ENCODE assay signal across 29 cellular contexts in the genomic region with DNA sequence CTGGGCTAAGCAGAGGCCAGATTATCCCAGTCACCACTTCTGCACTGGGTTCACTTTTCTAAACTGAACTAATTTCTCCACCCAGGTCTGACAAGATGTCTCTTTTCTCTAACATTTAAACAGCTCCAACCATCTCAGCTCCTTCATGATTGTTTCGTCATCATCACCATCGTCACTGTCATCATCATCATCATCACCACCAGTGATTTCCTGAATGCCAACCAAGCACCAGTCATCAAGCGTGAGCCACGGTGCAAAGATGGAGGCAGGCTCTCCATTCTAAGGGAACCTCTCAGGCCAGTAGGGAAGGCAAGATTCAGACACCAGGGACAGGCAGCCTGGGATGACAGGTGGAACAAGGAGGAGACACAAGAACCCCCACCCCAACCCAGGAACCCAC. TPM values are rescaled to one million over a fixed set of nuclear protein-coding genes. Genes with fewer than 3 reads are reported as not detected.
A peak's percentile ranks its signal among the peaks of the same experiment; 100 is the strongest.
DNase-seq lines count a peak whose midpoint lies in the region; ATAC-seq and TF ChIP-seq lines count a peak whose summit lies in the region.
"Had no signal": no experiment of that assay in that cellular context is flagged by ENCODE, and none has a peak within 500 bp of the region (broad histone marks: within the 10 kb centered on the region; RNA-seq: fewer than 3 reads in every experiment).

No MANE protein-coding gene starts in this region.

- H3K36me3 Mint-ChIP-seq in CD4-positive, alpha-beta memory T cell: peaks cover 0 to 3% of the 10 kb centered on the region in 2 donors
- H3K36me3 Mint-ChIP-seq in activated T-helper 1 cell treated with anti-CD3 and anti-CD28 coated beads, Interleukin-12 subunit alpha, Interleukin-12 subunit beta, Interleukin-2, Interleukin-4 antibody, amounts not matched to agents 30 ng/mL and 10 ng/mL and 1 ng/mL, durations not matched to agents 14 hours and 24 hours and 36 hours (ENCODE audit: low read depth): peaks cover 9% of the 10 kb centered on the region
- H3K36me3 Mint-ChIP-seq in mesothelial cell of epicardium: no peaks in the 10 kb centered on the region

- H3K36me3 ChIP-seq in CD4-positive, alpha-beta memory T cell (ENCODE audit: insufficient read depth, low read length): no peaks in the 10 kb centered on the region
- H3K36me3 ChIP-seq: BLaER1, cardiac muscle cell, colonic mucosa, ovary, upper lobe of right lung had no signal

- H3K27ac Mint-ChIP-seq in CD4-positive, alpha-beta memory T cell: peak overlapping the region; percentile 36 to 98 (median 95)
- peak overlapping the region; percentile 35 for H3K27ac Mint-ChIP-seq in activated T-helper 1 cell treated with anti-CD3 and anti-CD28 coated beads, Interleukin-12 subunit alpha, Interleukin-12 subunit beta, Interleukin-2, Interleukin-4 antibody, amounts not matched to agents 30 ng/mL and 10 ng/mL and 1 ng/mL, durations not matched to agents 14 hours and 24 hours and 36 hours
- no peak overlapping the region for H3K27ac Mint-ChIP-seq in mesothelial cell of epicardium
- H3K27ac Mint-ChIP-seq: H9 had no signal

- H3K27ac ChIP-seq in C4-2B: 0 out of 2 replicates have a peak overlapping the region, but pooled peaks have one; percentile 3
- no peak overlapping the region for H3K27ac ChIP-seq in CD4-positive, alpha-beta memory T cell (ENCODE audit: low read depth, low read length)
- H3K27ac ChIP-seq: BLaER1, colonic mucosa, ovary, skin epidermis had no signal

- no peaks in the 10 kb centered on the region for H3K9me3 ChIP-seq in CD4-positive, alpha-beta memory T cell (ENCODE audit: control insufficient read depth in 1 of 2, low read length in 2 of 2)
- H3K9me3 ChIP-seq: BLaER1, colonic mucosa, ovary, upper lobe of right lung had no signal

- no peak for DNase-seq in CD4-positive, alpha-beta memory T cell
- no peak for DNase-seq in activated T-helper 1 cell treated with anti-CD3 and anti-CD28 coated beads, Interleukin-12 subunit alpha, Interleukin-12 subunit beta, Interleukin-2, Interleukin-4 antibody, amounts not matched to agents 30 ng/mL and 10 ng/mL and 1 ng/mL, durations not matched to agents 14 hours and 24 hours and 36 hours (ENCODE audit: low spot score)
- DNase-seq in NCI-H1436 treated with DMSO at 0.1 percent for 48 hours (lab: John Stamatoyannopoulos, UW) (no peak), mesothelial cell of epicardium (ENCODE audit: low spot score in 2 of 2, unreplicated experiment in 2 of 2) (no peak)
- DNase-seq: activated CD4-positive, CD25-positive, alpha-beta regulatory T cell treated with anti-CD3 and anti-CD28 coated beads, Interleukin-2, amount 50 U/mL, for 72 hours; activated CD8-positive, alpha-beta T cell treated with anti-CD3 and anti-CD28 coated beads, Interleukin-2, amount 10 ng/mL, durations not matched to agents 7 days and 5 days; activated naive CD8-positive, alpha-beta T cell treated with anti-CD3 and anti-CD28 coated beads, Interleukin-2, amount 50 U/mL, for 24 hours; colonic mucosa; effector memory CD4-positive, alpha-beta T cell; H9; Kasumi-1; NCI-H146; NCI-H345; NCI-H69; ovary; SHP77; stimulated activated naive CD4-positive, alpha-beta T cell; upper lobe of right lung had no signal

- peak overlapping the region in 4 of 8 donors; percentile 22 to 83 (median 38) for H3K4me3 Mint-ChIP-seq in CD4-positive, alpha-beta memory T cell
- H3K4me3 Mint-ChIP-seq in activated T-helper 1 cell treated with anti-CD3 and anti-CD28 coated beads, Interleukin-12 subunit alpha, Interleukin-12 subunit beta, Interleukin-2, Interleukin-4 antibody, amounts not matched to agents 30 ng/mL and 10 ng/mL and 1 ng/mL, durations not matched to agents 14 hours and 24 hours and 36 hours: no peak overlapping the region
- no peak overlapping the region for H3K4me3 Mint-ChIP-seq in mesothelial cell of epicardium
- H3K4me3 Mint-ChIP-seq: activated naive CD8-positive, alpha-beta T cell treated with anti-CD3 and anti-CD28 coated beads, Interleukin-2, amount 50 U/mL, for 24 hours; H9; T-helper 2 cell treated with Interferon-gamma antibody and Interleukin-4, amounts not matched to agents 5 μg/mL and 100 μg/mL, for 36 hours had no signal

- peaks cover 39% of the 10 kb centered on the region for H3K4me1 ChIP-seq in CD4-positive, alpha-beta memory T cell (ENCODE audit: insufficient read depth, low read length)

- CTCF ChIA-PET in CD4-positive, alpha-beta memory T cell (lab: Charles Lee; ENCODE audit: partially characterized antibody): interaction anchor here (1.1 to 3.6 kb wide), 6 partner anchors 10 to 46 kb away, joined by 3 to 26 read pairs (median 5); partner anchors contain the start of gene CATIP

- H3K9me3 Mint-ChIP-seq in CD4-positive, alpha-beta memory T cell: peaks cover 0 to 3% (median 0%) of the 10 kb centered on the region in 8 donors
- H3K9me3 Mint-ChIP-seq in activated T-helper 1 cell treated with anti-CD3 and anti-CD28 coated beads, Interleukin-12 subunit alpha, Interleukin-12 subunit beta, Interleukin-2, Interleukin-4 antibody, amounts not matched to agents 30 ng/mL and 10 ng/mL and 1 ng/mL, durations not matched to agents 14 hours and 24 hours and 36 hours: no peaks in the 10 kb centered on the region
- H3K9me3 Mint-ChIP-seq in mesothelial cell of epicardium: no peaks in the 10 kb centered on the region
- H3K9me3 Mint-ChIP-seq: activated naive CD8-positive, alpha-beta T cell treated with anti-CD3 and anti-CD28 coated beads, Interleukin-2, amount 50 U/mL, for 24 hours; H9; T-helper 2 cell treated with Interferon-gamma antibody and Interleukin-4, amounts not matched to agents 5 μg/mL and 100 μg/mL, for 36 hours had no signal

- no peaks in the 10 kb centered on the region for H3K27me3 Mint-ChIP-seq in CD4-positive, alpha-beta memory T cell
- peaks cover 2% of the 10 kb centered on the region for H3K27me3 Mint-ChIP-seq in activated T-helper 1 cell treated with anti-CD3 and anti-CD28 coated beads, Interleukin-12 subunit alpha, Interleukin-12 subunit beta, Interleukin-2, Interleukin-4 antibody, amounts not matched to agents 30 ng/mL and 10 ng/mL and 1 ng/mL, durations not matched to agents 14 hours and 24 hours and 36 hours (ENCODE audit: insufficient read depth)
- no peaks in the 10 kb centered on the region for H3K27me3 Mint-ChIP-seq in mesothelial cell of epicardium (ENCODE audit: low read depth)
- H3K27me3 Mint-ChIP-seq: activated naive CD8-positive, alpha-beta T cell treated with anti-CD3 and anti-CD28 coated beads, Interleukin-2, amount 50 U/mL, for 24 hours had no signal

- ATAC-seq in HG03045 (IDR thresholded peaks at IDR 0.05; ENCODE audit: unreplicated experiment): no peak
- ATAC-seq: activated CD8-positive, alpha-beta T cell treated with anti-CD3 and anti-CD28 coated beads, Interleukin-2, amount 10 ng/mL, durations not matched to agents 7 days and 5 days; activated naive CD8-positive, alpha-beta T cell treated with anti-CD3 and anti-CD28 coated beads, Interleukin-2, amount 50 U/mL, for 24 hours; left lobe of liver; Panc1; upper lobe of right lung had no signal

- intact Hi-C loops in CD4-positive, alpha-beta memory T cell (cut with micrococcal nuclease): loop anchor here (5.0 kb wide), 1 partner anchor 49 kb away; no protein-coding TSS in a partner anchor
- intact Hi-C loops in activated T-helper 1 cell treated with anti-CD3 and anti-CD28 coated beads, Interleukin-12 subunit alpha, Interleukin-12 subunit beta, Interleukin-2, Interleukin-4 antibody, amounts not matched to agents 30 ng/mL and 10 ng/mL and 1 ng/mL, durations not matched to agents 14 hours and 24 hours and 36 hours (cut with micrococcal nuclease): loop anchor here (5.0 kb wide), 1 partner anchor 49 kb away; no protein-coding TSS in a partner anchor

- POLR2A ChIA-PET in CD4-positive, alpha-beta memory T cell (lab: Charles Lee; ENCODE audit: partially characterized antibody): interaction anchor here (1.1 to 3.8 kb wide), 5 partner anchors 8 to 82 kb away, joined by 4 to 17 read pairs (median 5); partner anchors contain the start of gene CTDSP1

- no peak for TF ChIP-seq CTCF in C4-2B (conservative IDR thresholded peaks at IDR 0.05)
- no peak for TF ChIP-seq CTCF in mesothelial cell of epicardium (IDR thresholded peaks at IDR 0.05; ENCODE audit: unreplicated experiment)

- H3K4me1 Mint-ChIP-seq in CD4-positive, alpha-beta memory T cell: peaks cover 29 to 60% (median 42%) of the 10 kb centered on the region in 4 donors
- H3K4me1 Mint-ChIP-seq in activated T-helper 1 cell treated with anti-CD3 and anti-CD28 coated beads, Interleukin-12 subunit alpha, Interleukin-12 subunit beta, Interleukin-2, Interleukin-4 antibody, amounts not matched to agents 30 ng/mL and 10 ng/mL and 1 ng/mL, durations not matched to agents 14 hours and 24 hours and 36 hours (ENCODE audit: low read depth): peaks cover 40% of the 10 kb centered on the region
- H3K4me1 Mint-ChIP-seq in mesothelial cell of epicardium: peaks cover 62% of the 10 kb centered on the region

- no peak overlapping the region for H3K4me3 ChIP-seq in CD4-positive, alpha-beta memory T cell (ENCODE audit: low read length in 2 of 2)
- H3K4me3 ChIP-seq: BLaER1, cardiac muscle cell, colonic mucosa, ovary, skin epidermis, upper lobe of right lung had no signal

- no peaks in the 10 kb centered on the region for H3K27me3 ChIP-seq in CD4-positive, alpha-beta memory T cell (ENCODE audit: insufficient read depth, low read length)
- H3K27me3 ChIP-seq: BLaER1, cardiac muscle cell, colonic mucosa, ovary, upper lobe of right lung had no signal

RNA-seq across cellular contexts. Expression of gene TMBIM1, which starts 25.5 kb away (rescaled TPM):
- total RNA-seq in CD4-positive, alpha-beta memory T cell: 100 to 1,000 TPM; 140 to 144 TPM
- 100 to 1,000 TPM; 176 to 220 TPM for polyA plus RNA-seq in CD4-positive, alpha-beta memory T cell
- 66.2 and 70.5 TPM in 2 replicates for total RNA-seq in activated T-helper 1 cell treated with anti-CD3 and anti-CD28 coated beads, Interleukin-12 subunit alpha, Interleukin-12 subunit beta, Interleukin-2, Interleukin-4 antibody, amounts not matched to agents 30 ng/mL and 10 ng/mL and 1 ng/mL, durations not matched to agents 14 hours and 24 hours and 36 hours
- 74.9 to 82.6 TPM (median 80.7 TPM) in 3 replicates for total RNA-seq in mesothelial cell of epicardium
- polyA plus RNA-seq: neural cell had no signal

RNA-seq across cellular contexts. Expression of gene CATIP, which starts 38.8 kb away (rescaled TPM):
- not detected for total RNA-seq in CD4-positive, alpha-beta memory T cell
- polyA plus RNA-seq in CD4-positive, alpha-beta memory T cell: not detected
- total RNA-seq in activated T-helper 1 cell treated with anti-CD3 and anti-CD28 coated beads, Interleukin-12 subunit alpha, Interleukin-12 subunit beta, Interleukin-2, Interleukin-4 antibody, amounts not matched to agents 30 ng/mL and 10 ng/mL and 1 ng/mL, durations not matched to agents 14 hours and 24 hours and 36 hours: not detected in 2 replicates
- 0.16 TPM in 1 of 3 replicates, not detected in the others for total RNA-seq in mesothelial cell of epicardium
- total RNA-seq: activated CD8-positive, alpha-beta T cell treated with anti-CD3 and anti-CD28 coated beads, Interleukin-2, amount 10 ng/mL, durations not matched to agents 7 days and 5 days; colonic mucosa; epithelial cell of proximal tubule; H9; left lobe of liver had no signal
- polyA plus RNA-seq: AG04450, neural cell had no signal

RNA-seq across cellular contexts. Expression of gene PNKD, which starts 47.5 kb away (rescaled TPM):
- 10 to 100 TPM; 31.1 to 33.6 TPM for total RNA-seq in CD4-positive, alpha-beta memory T cell
- polyA plus RNA-seq in CD4-positive, alpha-beta memory T cell: 100 to 1,000 TPM in 1 of 2 donors, 10 to 100 TPM in 1; 84.3 to 101 TPM
- total RNA-seq in activated T-helper 1 cell treated with anti-CD3 and anti-CD28 coated beads, Interleukin-12 subunit alpha, Interleukin-12 subunit beta, Interleukin-2, Interleukin-4 antibody, amounts not matched to agents 30 ng/mL and 10 ng/mL and 1 ng/mL, durations not matched to agents 14 hours and 24 hours and 36 hours: 18.6 and 20.3 TPM in 2 replicates
- 63.2 to 70.4 TPM (median 69.5 TPM) in 3 replicates for total RNA-seq in mesothelial cell of epicardium

RNA-seq across cellular contexts. Expression of gene AAMP, which starts 47.9 kb away (rescaled TPM):
- total RNA-seq in CD4-positive, alpha-beta memory T cell: 10 to 100 TPM; 66.2 to 66.3 TPM
- polyA plus RNA-seq in CD4-positive, alpha-beta memory T cell: 100 to 1,000 TPM in 1 of 2 donors, 10 to 100 TPM in 1; 78.9 to 101 TPM
- total RNA-seq in activated T-helper 1 cell treated with anti-CD3 and anti-CD28 coated beads, Interleukin-12 subunit alpha, Interleukin-12 subunit beta, Interleukin-2, Interleukin-4 antibody, amounts not matched to agents 30 ng/mL and 10 ng/mL and 1 ng/mL, durations not matched to agents 14 hours and 24 hours and 36 hours: 88.0 and 90.2 TPM in 2 replicates
- 66.6 to 67.2 TPM (median 67.1 TPM) in 3 replicates for total RNA-seq in mesothelial cell of epicardium

RNA-seq across cellular contexts. Expression of gene GPBAR1, which starts 57.0 kb away (rescaled TPM):
- total RNA-seq in CD4-positive, alpha-beta memory T cell: 1 to 10 TPM; 1.0 to 1.2 TPM
- under 1 TPM; 0.17 to 0.32 TPM for polyA plus RNA-seq in CD4-positive, alpha-beta memory T cell
- 0.54 and 0.78 TPM in 2 replicates for total RNA-seq in activated T-helper 1 cell treated with anti-CD3 and anti-CD28 coated beads, Interleukin-12 subunit alpha, Interleukin-12 subunit beta, Interleukin-2, Interleukin-4 antibody, amounts not matched to agents 30 ng/mL and 10 ng/mL and 1 ng/mL, durations not matched to agents 14 hours and 24 hours and 36 hours
- total RNA-seq in mesothelial cell of epicardium: 0.55 to 0.93 TPM (median 0.78 TPM) in 3 replicates
- polyA plus RNA-seq: AG04450, neural cell had no signal
